In the genomic region with DNA sequence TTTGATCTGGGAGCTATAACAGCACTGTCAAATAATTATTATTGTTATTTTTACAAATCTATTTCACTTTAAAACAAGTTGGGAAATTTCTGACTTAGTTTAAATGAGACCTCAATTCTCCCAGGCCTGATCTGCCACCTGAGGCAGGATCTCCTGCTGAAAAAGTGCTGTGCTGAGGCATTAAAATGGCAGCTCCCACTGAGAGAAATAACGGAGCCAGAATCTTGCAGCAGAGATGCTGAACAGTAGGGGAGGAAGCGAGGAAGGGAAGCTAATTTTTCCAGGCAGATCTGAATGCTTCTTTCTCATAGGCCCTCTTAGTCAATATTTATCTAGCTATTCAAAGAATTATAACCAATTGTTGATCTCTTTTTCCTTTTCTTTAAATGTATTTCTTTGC, we compare ENCODE assay signal across 19 cellular contexts.
"Had no signal": no experiment of that assay in that cellular context is flagged by ENCODE, and none has a peak within 500 bp of the region (broad histone marks: within the 10 kb centered on the region; RNA-seq: fewer than 3 reads in every experiment).

No MANE protein-coding gene starts in this region.

- H3K4me1 ChIP-seq: ascending aorta, colonic mucosa, parathyroid adenoma had no signal

- H3K27ac Mint-ChIP-seq: activated CD4-positive, alpha-beta T cell treated with anti-CD3 and anti-CD28 coated beads, Interleukin-2, amount 10 ng/mL, durations not matched to agents 7 days and 5 days; activated CD8-positive, alpha-beta T cell treated with anti-CD3 and anti-CD28 coated beads for 36 hours; activated naive CD4-positive, alpha-beta T cell treated with anti-CD3 and anti-CD28 coated beads, Interleukin-2, amount 50 U/mL, for 24 hours; activated T-helper 1 cell treated with anti-CD3 and anti-CD28 coated beads, Interleukin-12 subunit alpha, Interleukin-12 subunit beta, Interleukin-2, Interleukin-4 antibody, amounts not matched to agents 30 ng/mL and 10 ng/mL and 1 ng/mL, durations not matched to agents 14 hours and 24 hours and 36 hours; naive thymus-derived CD4-positive, alpha-beta T cell; stimulated activated naive CD8-positive, alpha-beta T cell treated with anti-CD3 and anti-CD28 coated beads, Interleukin-15, Interleukin-2, amounts not matched to agents 100 ng/mL and 50 ng/mL, for 24 hours had no signal

- H3K27ac ChIP-seq: ascending aorta, brain microvascular endothelial cell, colonic mucosa, left ventricle myocardium inferior, parathyroid adenoma, thyroid gland had no signal

- ATAC-seq: activated CD8-positive, alpha-beta T cell treated with anti-CD3 and anti-CD28 coated beads for 36 hours; naive thymus-derived CD4-positive, alpha-beta T cell; right cardiac atrium had no signal

- H3K36me3 ChIP-seq: ascending aorta, brain microvascular endothelial cell, colonic mucosa, left ventricle myocardium inferior, thyroid gland had no signal

- H3K4me3 ChIP-seq: ascending aorta, colonic mucosa, left ventricle myocardium inferior, thyroid gland had no signal

- H3K27me3 ChIP-seq: ascending aorta, brain microvascular endothelial cell, colonic mucosa, thyroid gland had no signal

- H3K9me3 Mint-ChIP-seq: activated CD4-positive, alpha-beta T cell treated with anti-CD3 and anti-CD28 coated beads, Interleukin-2, amount 10 ng/mL, durations not matched to agents 7 days and 5 days; activated CD8-positive, alpha-beta T cell treated with anti-CD3 and anti-CD28 coated beads for 36 hours; activated naive CD4-positive, alpha-beta T cell treated with anti-CD3 and anti-CD28 coated beads, Interleukin-2, amount 50 U/mL, for 24 hours; activated T-helper 1 cell treated with anti-CD3 and anti-CD28 coated beads, Interleukin-12 subunit alpha, Interleukin-12 subunit beta, Interleukin-2, Interleukin-4 antibody, amounts not matched to agents 30 ng/mL and 10 ng/mL and 1 ng/mL, durations not matched to agents 14 hours and 24 hours and 36 hours; stimulated activated naive CD8-positive, alpha-beta T cell treated with anti-CD3 and anti-CD28 coated beads, Interleukin-15, Interleukin-2, amounts not matched to agents 100 ng/mL and 50 ng/mL, for 24 hours had no signal

- H3K9ac ChIP-seq: parathyroid adenoma had no signal

- H3K4me3 Mint-ChIP-seq: activated CD4-positive, alpha-beta T cell treated with anti-CD3 and anti-CD28 coated beads, Interleukin-2, amount 10 ng/mL, durations not matched to agents 7 days and 5 days; activated CD8-positive, alpha-beta T cell treated with anti-CD3 and anti-CD28 coated beads for 36 hours; activated naive CD4-positive, alpha-beta T cell treated with anti-CD3 and anti-CD28 coated beads, Interleukin-2, amount 50 U/mL, for 24 hours; activated T-helper 1 cell treated with anti-CD3 and anti-CD28 coated beads, Interleukin-12 subunit alpha, Interleukin-12 subunit beta, Interleukin-2, Interleukin-4 antibody, amounts not matched to agents 30 ng/mL and 10 ng/mL and 1 ng/mL, durations not matched to agents 14 hours and 24 hours and 36 hours; naive thymus-derived CD4-positive, alpha-beta T cell; stimulated activated naive CD8-positive, alpha-beta T cell treated with anti-CD3 and anti-CD28 coated beads, Interleukin-15, Interleukin-2, amounts not matched to agents 100 ng/mL and 50 ng/mL, for 24 hours had no signal

- H2AFZ ChIP-seq: parathyroid adenoma had no signal

- H3K36me3 Mint-ChIP-seq: activated naive CD4-positive, alpha-beta T cell treated with anti-CD3 and anti-CD28 coated beads, Interleukin-2, amount 50 U/mL, for 24 hours; naive thymus-derived CD4-positive, alpha-beta T cell had no signal

- H3K4me1 Mint-ChIP-seq: activated CD4-positive, alpha-beta T cell treated with anti-CD3 and anti-CD28 coated beads, Interleukin-2, amount 10 ng/mL, durations not matched to agents 7 days and 5 days; activated naive CD4-positive, alpha-beta T cell treated with anti-CD3 and anti-CD28 coated beads, Interleukin-2, amount 50 U/mL, for 24 hours had no signal

- DNase-seq: activated CD4-positive, alpha-beta T cell treated with anti-CD3 and anti-CD28 coated beads, Interleukin-2, amount 10 ng/mL, durations not matched to agents 7 days and 5 days; activated CD4-positive, CD25-positive, alpha-beta regulatory T cell treated with anti-CD3 and anti-CD28 coated beads, Interleukin-2, amount 50 U/mL, for 72 hours; activated CD8-positive, alpha-beta T cell treated with anti-CD3 and anti-CD28 coated beads for 36 hours; activated gamma-delta T cell treated with Interleukin-2 at 50 U/mL for 16 hours; brain microvascular endothelial cell; colonic mucosa; foreskin fibroblast; kidney glomerular epithelial cell; left ventricle myocardium inferior; naive thymus-derived CD4-positive, alpha-beta T cell; right cardiac atrium; stimulated activated CD4-positive, alpha-beta T cell treated with anti-CD3 and anti-CD28 coated beads, Interleukin-4, amount 100 ng/mL, for 4 hours; substantia nigra; thyroid gland had no signal

- H3K9me3 ChIP-seq: ascending aorta, colonic mucosa, left ventricle myocardium inferior, thyroid gland had no signal

- H3K27me3 Mint-ChIP-seq: activated CD4-positive, alpha-beta T cell treated with anti-CD3 and anti-CD28 coated beads, Interleukin-2, amount 10 ng/mL, durations not matched to agents 7 days and 5 days; activated CD8-positive, alpha-beta T cell treated with anti-CD3 and anti-CD28 coated beads for 36 hours; activated naive CD4-positive, alpha-beta T cell treated with anti-CD3 and anti-CD28 coated beads, Interleukin-2, amount 50 U/mL, for 24 hours had no signal
